In the genomic region with DNA sequence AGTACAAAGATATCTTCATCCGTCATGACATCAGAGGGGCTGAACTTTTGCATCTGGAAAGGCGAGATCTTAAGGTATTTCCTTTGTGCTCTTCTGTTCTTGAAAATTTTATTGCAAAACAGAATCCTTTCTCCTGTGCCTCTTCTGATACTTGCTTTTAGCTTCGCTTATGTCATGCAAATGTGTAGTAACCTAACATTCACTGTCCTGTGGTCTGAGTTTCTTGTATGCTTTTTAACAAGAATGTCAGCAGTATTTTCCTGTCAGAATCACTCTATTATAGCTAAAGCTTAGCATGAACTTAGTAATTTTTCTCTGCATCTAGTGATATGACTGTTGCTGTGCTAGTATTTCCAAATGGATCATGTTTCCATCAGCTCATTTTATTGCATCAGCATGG, we compare ENCODE assay signal across 30 cellular contexts.
"Had no signal": no experiment of that assay in that cellular context is flagged by ENCODE, and none has a peak within 500 bp of the region (broad histone marks: within the 10 kb centered on the region; RNA-seq: fewer than 3 reads in every experiment).

No MANE protein-coding gene starts in this region.

- FAIRE-seq: bronchial epithelial cell, TTC549 had no signal

- DNase-seq: activated CD4-positive, alpha-beta memory T cell treated with anti-CD3 and anti-CD28 coated beads for 36 hours; activated CD4-positive, alpha-beta T cell treated with anti-CD3 and anti-CD28 coated beads for 36 hours; activated CD4-positive, alpha-beta T cell treated with anti-CD3 and anti-CD28 coated beads, Interleukin-2, amount 10 ng/mL, durations not matched to agents 7 days and 5 days; activated CD8-positive, alpha-beta memory T cell treated with anti-CD3 and anti-CD28 coated beads, Interleukin-2, amount 50 U/mL, for 48 hours; activated effector memory CD4-positive, alpha-beta T cell treated with Interleukin-2 at 50 U/mL for 16 hours; activated naive CD4-positive, alpha-beta T cell treated with anti-CD3 and anti-CD28 coated beads, Interleukin-2, amount 10 ng/mL, durations not matched to agents 7 days and 5 days; activated naive CD8-positive, alpha-beta T cell treated with anti-CD3 and anti-CD28 coated beads, Interleukin-2, amount 50 U/mL, for 24 hours; activated T-cell treated with anti-CD3 and anti-CD28 coated beads, Interleukin-2, amount 50 U/mL, for 48 hours; anterior cingulate cortex; caudate nucleus; Kasumi-1; MM.1S; MV-4-11; NCI-H1092; NCI-H146; NCI-H187 treated with DMSO at 0.1 percent for 48 hours; NCI-H2081; NCI-H226; NCI-H446 treated with DMSO at 0.1 percent for 48 hours; NCI-H524 treated with DMSO at 0.1 percent for 48 hours; SHP77; SJCRH30 had no signal

- H3K4me3 ChIP-seq: SJCRH30, SK-N-MC had no signal

- H3K27me3 ChIP-seq: SJCRH30 had no signal

- ATAC-seq: activated CD4-positive, alpha-beta T cell treated with anti-CD3 and anti-CD28 coated beads for 36 hours; activated CD4-positive, CD25-positive, alpha-beta regulatory T cell treated with anti-CD3 and anti-CD28 coated beads, Interleukin-2, amount 50 U/mL, for 24 hours; activated naive CD8-positive, alpha-beta T cell treated with anti-CD3 and anti-CD28 coated beads, Interleukin-2, amount 50 U/mL, for 24 hours; Panc1 had no signal

- H3K9me3 Mint-ChIP-seq: activated CD4-positive, alpha-beta memory T cell treated with anti-CD3 and anti-CD28 coated beads for 36 hours; activated CD4-positive, alpha-beta T cell treated with anti-CD3 and anti-CD28 coated beads, Interleukin-2, amount 10 ng/mL, durations not matched to agents 7 days and 5 days; activated naive CD4-positive, alpha-beta T cell treated with anti-CD3 and anti-CD28 coated beads, Interleukin-2, amount 10 ng/mL, durations not matched to agents 7 days and 5 days; activated naive CD8-positive, alpha-beta T cell treated with anti-CD3 and anti-CD28 coated beads, Interleukin-2, amount 50 U/mL, for 24 hours had no signal

- H3K27ac ChIP-seq: SJCRH30, SK-N-MC had no signal

- H3K27me3 Mint-ChIP-seq: activated CD4-positive, alpha-beta memory T cell treated with anti-CD3 and anti-CD28 coated beads for 36 hours; activated CD4-positive, alpha-beta T cell treated with anti-CD3 and anti-CD28 coated beads for 36 hours; activated CD4-positive, alpha-beta T cell treated with anti-CD3 and anti-CD28 coated beads, Interleukin-2, amount 10 ng/mL, durations not matched to agents 7 days and 5 days; activated naive CD4-positive, alpha-beta T cell treated with anti-CD3 and anti-CD28 coated beads, Interleukin-2, amount 10 ng/mL, durations not matched to agents 7 days and 5 days; activated naive CD8-positive, alpha-beta T cell; activated naive CD8-positive, alpha-beta T cell treated with anti-CD3 and anti-CD28 coated beads, Interleukin-2, amount 50 U/mL, for 24 hours; brain had no signal

- H3K4me3 Mint-ChIP-seq: activated CD4-positive, alpha-beta memory T cell treated with anti-CD3 and anti-CD28 coated beads for 36 hours; activated CD4-positive, alpha-beta T cell treated with anti-CD3 and anti-CD28 coated beads for 36 hours; activated CD4-positive, alpha-beta T cell treated with anti-CD3 and anti-CD28 coated beads, Interleukin-2, amount 10 ng/mL, durations not matched to agents 7 days and 5 days; activated naive CD4-positive, alpha-beta T cell treated with anti-CD3 and anti-CD28 coated beads, Interleukin-2, amount 10 ng/mL, durations not matched to agents 7 days and 5 days; activated naive CD8-positive, alpha-beta T cell; activated naive CD8-positive, alpha-beta T cell treated with anti-CD3 and anti-CD28 coated beads, Interleukin-2, amount 50 U/mL, for 24 hours; brain; T-helper 2 cell treated with Interferon-gamma antibody and Interleukin-4, amounts not matched to agents 5 μg/mL and 100 μg/mL, for 36 hours had no signal

- H3K4me1 Mint-ChIP-seq: activated CD4-positive, alpha-beta T cell treated with anti-CD3 and anti-CD28 coated beads for 36 hours; activated CD4-positive, alpha-beta T cell treated with anti-CD3 and anti-CD28 coated beads, Interleukin-2, amount 10 ng/mL, durations not matched to agents 7 days and 5 days; activated naive CD4-positive, alpha-beta T cell treated with anti-CD3 and anti-CD28 coated beads, Interleukin-2, amount 10 ng/mL, durations not matched to agents 7 days and 5 days; activated naive CD8-positive, alpha-beta T cell treated with anti-CD3 and anti-CD28 coated beads, Interleukin-2, amount 50 U/mL, for 24 hours; brain had no signal

- H3K4me1 ChIP-seq: SJCRH30 had no signal

- H3K27ac Mint-ChIP-seq: activated CD4-positive, alpha-beta memory T cell treated with anti-CD3 and anti-CD28 coated beads for 36 hours; activated CD4-positive, alpha-beta T cell treated with anti-CD3 and anti-CD28 coated beads for 36 hours; activated CD4-positive, alpha-beta T cell treated with anti-CD3 and anti-CD28 coated beads, Interleukin-2, amount 10 ng/mL, durations not matched to agents 7 days and 5 days; activated naive CD4-positive, alpha-beta T cell treated with anti-CD3 and anti-CD28 coated beads, Interleukin-2, amount 10 ng/mL, durations not matched to agents 7 days and 5 days; activated naive CD8-positive, alpha-beta T cell; activated naive CD8-positive, alpha-beta T cell treated with anti-CD3 and anti-CD28 coated beads, Interleukin-2, amount 50 U/mL, for 24 hours; brain; T-helper 2 cell treated with Interferon-gamma antibody and Interleukin-4, amounts not matched to agents 5 μg/mL and 100 μg/mL, for 36 hours had no signal

- H3K9me3 ChIP-seq: SJCRH30 had no signal
